1 cellular context compared by ENCODE assay signal in the genomic region with DNA sequence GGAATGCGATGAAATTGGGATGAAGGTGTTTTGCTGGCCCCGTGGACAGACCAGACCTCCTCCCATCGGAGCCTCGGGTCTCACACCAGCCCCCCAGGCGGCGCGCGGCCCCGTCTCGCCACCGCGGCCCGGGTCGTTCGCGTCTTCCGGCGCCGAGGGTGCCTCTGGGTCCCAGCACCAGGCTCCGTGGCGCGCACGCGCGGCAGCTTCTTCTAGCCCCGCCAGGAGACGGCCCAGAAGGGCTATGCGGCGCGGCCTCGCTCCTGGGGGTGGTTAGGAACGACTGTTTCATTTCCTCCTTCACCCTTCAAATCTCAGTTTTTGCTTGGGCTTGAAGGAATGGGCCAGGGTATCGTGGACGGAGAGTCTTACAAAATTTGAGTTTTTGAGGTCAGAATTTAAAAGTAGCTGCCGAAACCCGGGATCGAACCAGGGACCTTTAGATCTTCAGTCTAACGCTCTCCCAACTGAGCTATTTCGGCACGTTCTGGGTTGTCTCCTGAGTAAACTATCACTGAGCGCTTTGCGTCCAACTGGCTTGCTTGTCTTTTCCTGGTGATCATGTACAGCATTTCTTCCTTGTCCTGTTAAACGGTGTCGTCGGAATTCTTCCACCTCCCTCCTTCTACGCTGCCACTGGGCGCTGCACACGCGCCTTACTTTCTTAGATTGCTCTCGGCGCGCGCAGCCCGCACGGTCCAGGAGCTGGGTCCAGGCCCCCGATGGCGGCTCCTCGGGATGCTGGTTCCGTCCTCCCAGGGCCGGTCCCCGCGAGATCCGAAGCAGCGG.
A peak's percentile ranks its signal among the peaks of the same experiment; 100 is the strongest.
TF ChIP-seq lines count a peak whose summit lies in the region.

No MANE protein-coding gene starts in this region.

TF ChIP-seq in HepG2, 621 proteins besides CTCF, POLR2A, EP300 and RAD21 (continued from another document and continues in another):
- TF ChIP-seq, protein P1, sequence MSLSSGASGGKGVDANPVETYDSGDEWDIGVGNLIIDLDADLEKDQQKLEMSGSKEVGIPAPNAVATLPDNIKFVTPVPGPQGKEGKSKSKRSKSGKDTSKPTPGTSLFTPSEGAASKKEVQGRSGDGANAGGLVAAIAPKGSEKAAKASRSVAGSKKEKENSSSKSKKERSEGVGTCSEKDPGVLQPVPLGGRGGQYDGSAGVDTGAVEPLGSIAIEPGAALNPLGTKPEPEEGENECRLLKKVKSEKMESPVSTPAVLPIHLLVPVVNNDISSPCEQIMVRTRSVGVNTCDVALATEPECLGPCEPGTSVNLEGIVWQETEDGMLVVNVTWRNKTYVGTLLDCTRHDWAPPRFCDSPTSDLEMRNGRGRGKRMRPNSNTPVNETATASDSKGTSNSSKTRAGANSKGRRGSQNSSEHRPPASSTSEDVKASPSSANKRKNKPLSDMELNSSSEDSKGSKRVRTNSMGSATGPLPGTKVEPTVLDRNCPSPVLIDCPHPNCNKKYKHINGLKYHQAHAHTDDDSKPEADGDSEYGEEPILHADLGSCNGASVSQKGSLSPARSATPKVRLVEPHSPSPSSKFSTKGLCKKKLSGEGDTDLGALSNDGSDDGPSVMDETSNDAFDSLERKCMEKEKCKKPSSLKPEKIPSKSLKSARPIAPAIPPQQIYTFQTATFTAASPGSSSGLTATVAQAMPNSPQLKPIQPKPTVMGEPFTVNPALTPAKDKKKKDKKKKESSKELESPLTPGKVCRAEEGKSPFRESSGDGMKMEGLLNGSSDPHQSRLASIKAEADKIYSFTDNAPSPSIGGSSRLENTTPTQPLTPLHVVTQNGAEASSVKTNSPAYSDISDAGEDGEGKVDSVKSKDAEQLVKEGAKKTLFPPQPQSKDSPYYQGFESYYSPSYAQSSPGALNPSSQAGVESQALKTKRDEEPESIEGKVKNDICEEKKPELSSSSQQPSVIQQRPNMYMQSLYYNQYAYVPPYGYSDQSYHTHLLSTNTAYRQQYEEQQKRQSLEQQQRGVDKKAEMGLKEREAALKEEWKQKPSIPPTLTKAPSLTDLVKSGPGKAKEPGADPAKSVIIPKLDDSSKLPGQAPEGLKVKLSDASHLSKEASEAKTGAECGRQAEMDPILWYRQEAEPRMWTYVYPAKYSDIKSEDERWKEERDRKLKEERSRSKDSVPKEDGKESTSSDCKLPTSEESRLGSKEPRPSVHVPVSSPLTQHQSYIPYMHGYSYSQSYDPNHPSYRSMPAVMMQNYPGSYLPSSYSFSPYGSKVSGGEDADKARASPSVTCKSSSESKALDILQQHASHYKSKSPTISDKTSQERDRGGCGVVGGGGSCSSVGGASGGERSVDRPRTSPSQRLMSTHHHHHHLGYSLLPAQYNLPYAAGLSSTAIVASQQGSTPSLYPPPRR (CRISPR knock-in tag; IDR thresholded peaks at IDR 0.05; ENCODE audit: borderline replicate concordance) = no peak
- TF ChIP-seq SKI (IDR thresholded peaks at IDR 0.05; ENCODE audit: partially characterized antibody) (no peak), CSRNP2 (CRISPR knock-in tag; conservative IDR thresholded peaks at IDR 0.05; ENCODE audit: low read depth) (no peak), ZSCAN20 (CRISPR knock-in tag; IDR thresholded peaks at IDR 0.05; ENCODE audit: borderline replicate concordance) (no peak), SP140L (CRISPR knock-in tag; IDR thresholded peaks at IDR 0.05; ENCODE audit: borderline replicate concordance) (no peak), SMARCC2 (IDR thresholded peaks at IDR 0.05) (no peak), ZNF773 (CRISPR knock-in tag; IDR thresholded peaks at IDR 0.05; ENCODE audit: borderline replicate concordance) (no peak), ZNF205 (CRISPR knock-in tag; IDR thresholded peaks at IDR 0.05) (peak; percentile 72), ZNF562 (CRISPR knock-in tag; IDR thresholded peaks at IDR 0.05; ENCODE audit: borderline replicate concordance) (no peak), ZBTB8A (CRISPR knock-in tag; IDR thresholded peaks at IDR 0.05; ENCODE audit: borderline replicate concordance, low read depth) (no peak), IKZF1 (IDR thresholded peaks at IDR 0.05) (no peak), ZNF670 (CRISPR knock-in tag; IDR thresholded peaks at IDR 0.05; ENCODE audit: borderline replicate concordance) (peak; percentile 34; the same call in 1 of the 2 replicates), ZNF720 (CRISPR knock-in tag; IDR thresholded peaks at IDR 0.05) (no peak), CREB3 (CRISPR knock-in tag; IDR thresholded peaks at IDR 0.05) (no peak), ZSCAN12 (CRISPR knock-in tag; IDR thresholded peaks at IDR 0.05) (no peak), PRPF4 (IDR thresholded peaks at IDR 0.05; ENCODE audit: low read depth, low read length, poor library complexity, severe bottlenecking) (no peak), HOXA3 (CRISPR knock-in tag; IDR thresholded peaks at IDR 0.05) (no peak; the same call in 1 of the 2 replicates), PCBP1 (IDR thresholded peaks at IDR 0.05; ENCODE audit: borderline replicate concordance, low read depth, low read length) (no peak), ZNF672 (CRISPR knock-in tag; IDR thresholded peaks at IDR 0.05) (no peak), ZNF878 (CRISPR knock-in tag; IDR thresholded peaks at IDR 0.05) (no peak; the same call in 1 of the 2 replicates), TOE1 (CRISPR knock-in tag; IDR thresholded peaks at IDR 0.05) (peak; percentile 91; the same call in 1 of the 2 replicates), PHF8 (CRISPR knock-in tag; IDR thresholded peaks at IDR 0.05) (peak; percentile 16; the same call in 1 of the 2 replicates), ZNF770 (CRISPR knock-in tag; IDR thresholded peaks at IDR 0.05) (peak; percentile 27; the same call in 1 of the 2 replicates), MEIS1 (CRISPR knock-in tag; IDR thresholded peaks at IDR 0.05; ENCODE audit: borderline replicate concordance) (no peak), HNF4A (CRISPR knock-in tag; IDR thresholded peaks at IDR 0.05) (no peak; the same call in 1 of the 2 replicates), HDAC6 (IDR thresholded peaks at IDR 0.05; ENCODE audit: low read depth, low read length) (no peak), ATM (IDR thresholded peaks at IDR 0.05; ENCODE audit: borderline replicate concordance) (no peak), SRSF4 (IDR thresholded peaks at IDR 0.05; ENCODE audit: low read depth, low read length, poor library complexity, severe bottlenecking) (no peak), ZFYVE20 (CRISPR knock-in tag; IDR thresholded peaks at IDR 0.05; ENCODE audit: borderline replicate concordance, low read depth) (no peak), KDM5B (CRISPR knock-in tag; IDR thresholded peaks at IDR 0.05; ENCODE audit: borderline replicate concordance) (peak; percentile 54; the same call in 1 of the 2 replicates), TEF (CRISPR knock-in tag; IDR thresholded peaks at IDR 0.05) (no peak), ISX (CRISPR knock-in tag; conservative IDR thresholded peaks at IDR 0.05) (peak; percentile 70; the same call in 1 of the 2 replicates), ZNF703 (CRISPR knock-in tag; IDR thresholded peaks at IDR 0.05; ENCODE audit: borderline replicate concordance) (no peak; the same call in 1 of the 2 replicates), KMT2B (CRISPR knock-in tag; IDR thresholded peaks at IDR 0.05) (peak; percentile 59; the same call in 1 of the 2 replicates), XBP1 (CRISPR knock-in tag; IDR thresholded peaks at IDR 0.05) (no peak)
- TF ChIP-seq, protein P2, sequence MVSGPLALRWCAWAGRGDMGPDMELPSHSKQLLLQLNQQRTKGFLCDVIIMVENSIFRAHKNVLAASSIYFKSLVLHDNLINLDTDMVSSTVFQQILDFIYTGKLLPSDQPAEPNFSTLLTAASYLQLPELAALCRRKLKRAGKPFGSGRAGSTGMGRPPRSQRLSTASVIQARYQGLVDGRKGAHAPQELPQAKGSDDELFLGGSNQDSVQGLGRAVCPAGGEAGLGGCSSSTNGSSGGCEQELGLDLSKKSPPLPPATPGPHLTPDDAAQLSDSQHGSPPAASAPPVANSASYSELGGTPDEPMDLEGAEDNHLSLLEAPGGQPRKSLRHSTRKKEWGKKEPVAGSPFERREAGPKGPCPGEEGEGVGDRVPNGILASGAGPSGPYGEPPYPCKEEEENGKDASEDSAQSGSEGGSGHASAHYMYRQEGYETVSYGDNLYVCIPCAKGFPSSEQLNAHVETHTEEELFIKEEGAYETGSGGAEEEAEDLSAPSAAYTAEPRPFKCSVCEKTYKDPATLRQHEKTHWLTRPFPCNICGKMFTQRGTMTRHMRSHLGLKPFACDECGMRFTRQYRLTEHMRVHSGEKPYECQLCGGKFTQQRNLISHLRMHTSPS (CRISPR knock-in tag; IDR thresholded peaks at IDR 0.05; ENCODE audit: low read depth) = no peak
- TF ChIP-seq, protein P3, sequence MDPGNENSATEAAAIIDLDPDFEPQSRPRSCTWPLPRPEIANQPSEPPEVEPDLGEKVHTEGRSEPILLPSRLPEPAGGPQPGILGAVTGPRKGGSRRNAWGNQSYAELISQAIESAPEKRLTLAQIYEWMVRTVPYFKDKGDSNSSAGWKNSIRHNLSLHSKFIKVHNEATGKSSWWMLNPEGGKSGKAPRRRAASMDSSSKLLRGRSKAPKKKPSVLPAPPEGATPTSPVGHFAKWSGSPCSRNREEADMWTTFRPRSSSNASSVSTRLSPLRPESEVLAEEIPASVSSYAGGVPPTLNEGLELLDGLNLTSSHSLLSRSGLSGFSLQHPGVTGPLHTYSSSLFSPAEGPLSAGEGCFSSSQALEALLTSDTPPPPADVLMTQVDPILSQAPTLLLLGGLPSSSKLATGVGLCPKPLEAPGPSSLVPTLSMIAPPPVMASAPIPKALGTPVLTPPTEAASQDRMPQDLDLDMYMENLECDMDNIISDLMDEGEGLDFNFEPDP (CRISPR knock-in tag; conservative IDR thresholded peaks at IDR 0.05) = no peak
- TF ChIP-seq, protein P4, sequence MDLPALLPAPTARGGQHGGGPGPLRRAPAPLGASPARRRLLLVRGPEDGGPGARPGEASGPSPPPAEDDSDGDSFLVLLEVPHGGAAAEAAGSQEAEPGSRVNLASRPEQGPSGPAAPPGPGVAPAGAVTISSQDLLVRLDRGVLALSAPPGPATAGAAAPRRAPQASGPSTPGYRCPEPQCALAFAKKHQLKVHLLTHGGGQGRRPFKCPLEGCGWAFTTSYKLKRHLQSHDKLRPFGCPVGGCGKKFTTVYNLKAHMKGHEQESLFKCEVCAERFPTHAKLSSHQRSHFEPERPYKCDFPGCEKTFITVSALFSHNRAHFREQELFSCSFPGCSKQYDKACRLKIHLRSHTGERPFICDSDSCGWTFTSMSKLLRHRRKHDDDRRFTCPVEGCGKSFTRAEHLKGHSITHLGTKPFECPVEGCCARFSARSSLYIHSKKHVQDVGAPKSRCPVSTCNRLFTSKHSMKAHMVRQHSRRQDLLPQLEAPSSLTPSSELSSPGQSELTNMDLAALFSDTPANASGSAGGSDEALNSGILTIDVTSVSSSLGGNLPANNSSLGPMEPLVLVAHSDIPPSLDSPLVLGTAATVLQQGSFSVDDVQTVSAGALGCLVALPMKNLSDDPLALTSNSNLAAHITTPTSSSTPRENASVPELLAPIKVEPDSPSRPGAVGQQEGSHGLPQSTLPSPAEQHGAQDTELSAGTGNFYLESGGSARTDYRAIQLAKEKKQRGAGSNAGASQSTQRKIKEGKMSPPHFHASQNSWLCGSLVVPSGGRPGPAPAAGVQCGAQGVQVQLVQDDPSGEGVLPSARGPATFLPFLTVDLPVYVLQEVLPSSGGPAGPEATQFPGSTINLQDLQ (CRISPR knock-in tag; IDR thresholded peaks at IDR 0.05) = no peak
